In the genomic region with DNA sequence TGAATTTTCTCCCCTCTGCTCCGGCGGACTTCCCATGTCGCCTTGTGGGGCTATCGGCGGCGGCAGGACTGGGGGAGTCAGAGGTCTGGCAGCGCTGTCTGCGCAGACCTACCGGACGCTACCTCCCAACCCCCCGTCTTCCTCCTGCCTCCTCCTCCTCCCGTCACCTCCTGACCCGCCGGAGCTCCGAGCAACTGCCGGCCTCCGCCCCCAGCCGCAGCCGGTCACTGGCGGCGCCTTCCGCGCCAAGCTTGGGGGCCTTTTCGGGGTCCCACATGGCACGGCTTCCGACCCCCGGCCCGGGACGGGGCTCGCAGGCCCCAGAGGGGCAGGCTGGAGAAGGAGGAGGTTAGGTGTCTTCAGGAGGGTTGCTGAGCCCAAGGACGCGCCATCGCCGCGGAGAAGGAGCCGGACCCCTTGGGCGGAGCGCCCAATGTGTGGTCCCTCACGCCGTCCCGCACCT, we compare ENCODE assay signal across 7 cellular contexts. TPM values are rescaled to one million over a fixed set of nuclear protein-coding genes. Genes with fewer than 3 reads are reported as not detected.
DNase-seq lines count a peak whose midpoint lies in the region; ATAC-seq and TF ChIP-seq lines count a peak whose summit lies in the region.
"Not testable (repeated sequence)": the region's sequence is repeated elsewhere in the genome, so short reads cannot be mapped to it uniquely, and the experiment has no call there.

No MANE protein-coding gene starts in this region.

- H2AFZ ChIP-seq in parathyroid adenoma, result peak overlapping the region; percentile 88

- H3K27ac Mint-ChIP-seq in chondrocyte (ENCODE audit: unreplicated experiment), result peak overlapping the region; percentile 95

- not testable (repeated sequence) for TF ChIP-seq CTCF in HL-60 (IDR thresholded peaks at IDR 0.05; ENCODE audit: insufficient read depth, low read length); chondrocyte (IDR thresholded peaks at IDR 0.05); parathyroid adenoma (IDR thresholded peaks at IDR 0.05)

- peak overlapping the region; percentile 88 for H3K4me2 ChIP-seq in parathyroid adenoma (ENCODE audit: low read length)

- ATAC-seq in GM18867 (IDR thresholded peaks at IDR 0.05; ENCODE audit: unreplicated experiment) (peak; percentile 65), HG02588 (IDR thresholded peaks at IDR 0.05; ENCODE audit: unreplicated experiment) (peak; percentile 48)

- H3K27me3 ChIP-seq in HL-60 (ENCODE audit: insufficient read depth, poor library complexity, severe bottlenecking); iPS-18a (ENCODE audit: control insufficient read depth, insufficient read depth, low read length); parathyroid adenoma (ENCODE audit: control insufficient read depth, insufficient read depth, low read length): not testable (repeated sequence)

- H3K4me1 ChIP-seq in iPS-18a (ENCODE audit: control insufficient read depth, low read depth, low read length); parathyroid adenoma: not testable (repeated sequence)

- not testable (repeated sequence) for H3K9me3 Mint-ChIP-seq in chondrocyte (ENCODE audit: low read depth)

- peak overlapping the region; percentile 84 for H3K4me3 ChIP-seq in HL-60 (replicated peaks; ENCODE audit: insufficient read depth, low read length)
- H3K4me3 ChIP-seq in iPS-18a (ENCODE audit: low read length), result peak overlapping the region; percentile 98
- H3K4me3 ChIP-seq in parathyroid adenoma (ENCODE audit: low read depth, low read length), result peak overlapping the region; percentile 86

- H3K27ac ChIP-seq in HL-60 (replicated peaks) (peak overlapping the region; percentile 93), parathyroid adenoma (peak overlapping the region; percentile 83)
- not testable (repeated sequence) for H3K27ac ChIP-seq in iPS-18a (ENCODE audit: low read length)

- not testable (repeated sequence) for H3K9me3 ChIP-seq in iPS-18a (ENCODE audit: control insufficient read depth, low read depth, low read length); parathyroid adenoma (ENCODE audit: control insufficient read depth, low read length)

- H3K27me3 Mint-ChIP-seq in chondrocyte (ENCODE audit: low read depth), result not testable (repeated sequence)

- DNase-seq in HL-60 (ENCODE audit: low read depth in 1 of 2, low spot score in 1 of 2); chondrocyte (ENCODE audit: low spot score): not testable (repeated sequence)
- DNase-seq in activated CD4-positive, alpha-beta T cell treated with anti-CD3 and anti-CD28 coated beads for 4 hours, result peak; percentile 3 to 11

- H3K9ac ChIP-seq in iPS-18a (ENCODE audit: low read length), result peak overlapping the region; percentile 96
- not testable (repeated sequence) for H3K9ac ChIP-seq in parathyroid adenoma

- H3K4me1 Mint-ChIP-seq in chondrocyte (ENCODE audit: low read depth), result peaks cover 24% of the 10 kb centered on the region

- not testable (repeated sequence) for H3K36me3 Mint-ChIP-seq in chondrocyte (ENCODE audit: low read depth)

- peaks cover 14% of the 10 kb centered on the region for H3K79me2 ChIP-seq in parathyroid adenoma

- peak overlapping the region; percentile 97 for H3K4me3 Mint-ChIP-seq in chondrocyte (ENCODE audit: unreplicated experiment)

- H3K36me3 ChIP-seq in iPS-18a (ENCODE audit: control insufficient read depth, low read depth, low read length); parathyroid adenoma (ENCODE audit: control insufficient read depth, insufficient read depth, low read length): not testable (repeated sequence)

RNA-seq across cellular contexts. Expression of a gene that starts 0.3 kb away (rescaled TPM):
- total RNA-seq in chondrocyte, result 7.8 to 12.2 TPM (median 8.4 TPM) in 3 replicates

RNA-seq across cellular contexts. Expression of a gene that starts 0.9 kb away (rescaled TPM):
- 28.5 to 52.6 TPM (median 32.0 TPM) in 3 replicates for total RNA-seq in chondrocyte

RNA-seq across cellular contexts. Expression of a gene that starts 40.8 kb away (rescaled TPM):
- total RNA-seq in chondrocyte, result 4.9 to 6.6 TPM (median 6.6 TPM) in 3 replicates
